In genomic region chr17:37490638-37491614, GRCh38 we compare ENCODE assay signal across 8 cellular contexts. TPM values are rescaled to one million over a fixed set of nuclear protein-coding genes. Genes with fewer than 3 reads are reported as not detected.
DNase-seq lines count a peak whose midpoint lies in the region; ATAC-seq and TF ChIP-seq lines count a peak whose summit lies in the region.

No MANE protein-coding gene starts in this region.

- H3K79me1 ChIP-seq in IMR-90 (ENCODE audit: low read depth in 1 of 2, low read length in 2 of 2), result peaks cover 0 to 50% of the 10 kb centered on the region in 2 experiments; a peak in 2 of 4 replicates

- H2AK5ac ChIP-seq in IMR-90 (ENCODE audit: low read depth, low read length), result peak overlapping the region; percentile 92

- peak overlapping the region; percentile 46 for H2AFZ ChIP-seq in IMR-90 (replicated peaks; ENCODE audit: low read length, poor library complexity)

- H3K27ac ChIP-seq in IMR-90 (ENCODE audit: insufficient read depth, low read length) (peak overlapping the region; percentile 86), urinary bladder (ENCODE audit: low read depth) (peak overlapping the region; percentile 53)

- H3K23ac ChIP-seq in IMR-90 (ENCODE audit: low read depth, low read length), result peak overlapping the region; percentile 95

- H3K36me3 ChIP-seq in IMR-90 (ENCODE audit: control insufficient read depth, insufficient read depth, low read length) (no peaks in the 10 kb centered on the region; the same call in 1 of the 2 replicates), urinary bladder (ENCODE audit: insufficient read depth) (no peaks in the 10 kb centered on the region)

- in situ Hi-C loops in IMR-90 (cut with MboI; ENCODE audit: low sequenced_read_pairs), result no loop called here

- no TSS peak for BruUV-seq in IMR-90 (replicated peaks; lab: Mats Ljungman, UMichigan)

- H3K9me3 ChIP-seq in IMR-90 (ENCODE audit: control insufficient read depth, insufficient read depth, low read length), result no peaks in the 10 kb centered on the region

- intact Hi-C loops in IMR-90 (cut with micrococcal nuclease), result loop anchor here (2.0 to 5.0 kb wide), 3 partner anchors 44 to 889 kb away; partner anchors contain the start of genes ACACA, MRM1 and TADA2A

- no peaks in the 10 kb centered on the region for H3K27me3 ChIP-seq in IMR-90 (ENCODE audit: control insufficient read depth, insufficient read depth, low read length)

- H3K9ac ChIP-seq in IMR-90 (ENCODE audit: low read depth, low read length), result peak overlapping the region; percentile 68

- H4K8ac ChIP-seq in IMR-90 (ENCODE audit: low read depth in 2 of 2, low read length in 2 of 2), result peak overlapping the region; percentile 51 to 55; a peak in 3 of 4 replicates

- peaks cover 13 to 32% (median 17%) of the 10 kb centered on the region in 3 donors for H3K4me1 Mint-ChIP-seq in naive B cell

- no peaks in the 10 kb centered on the region for H3K9me3 Mint-ChIP-seq in naive B cell

- ATAC-seq in IMR-90 (ENCODE audit: low read depth) (peak; percentile 31), esophagus mucosa (peak; percentile 60), naive B cell (ENCODE audit: low read depth in 2 of 2) (no peak)

- H2BK120ac ChIP-seq in IMR-90 (ENCODE audit: low read depth, low read length), result peak overlapping the region; percentile 94

- TF ChIP-seq CTCF in IMR-90 (conservative IDR thresholded peaks at IDR 0.05; ENCODE audit: low read depth, low read length), result 0 out of 2 replicates have a peak, but pooled peaks have one; percentile 0
- TF ChIP-seq CTCF in WI38 (IDR thresholded peaks at IDR 0.05; ENCODE audit: low read depth, low read length), result no peak

- peak overlapping the region; percentile 97 for H3K14ac ChIP-seq in IMR-90 (replicated peaks; ENCODE audit: low read depth, low read length)

- peak overlapping the region; percentile 11; the same call in 1 of the 2 replicates for H4K5ac ChIP-seq in IMR-90 (ENCODE audit: low read depth, low read length)

- no peaks in the 10 kb centered on the region for H3K27me3 Mint-ChIP-seq in naive B cell

- peak overlapping the region; percentile 79; the same call in 2 of the 3 replicates for H2BK15ac ChIP-seq in IMR-90 (ENCODE audit: low read depth, low read length)

- peak overlapping the region; percentile 49; the same call in 1 of the 2 replicates for H2BK20ac ChIP-seq in IMR-90 (ENCODE audit: low read depth, low read length)

- H4K91ac ChIP-seq in IMR-90 (ENCODE audit: insufficient read depth, low read depth, low read length), result peak overlapping the region; percentile 95

- H2AK9ac ChIP-seq in IMR-90 (replicated peaks; ENCODE audit: low read depth, low read length, poor library complexity), result peak overlapping the region; percentile 88

- peak; percentile 18 for TF ChIP-seq RAD21 in IMR-90 (IDR thresholded peaks at IDR 0.05; ENCODE audit: low read length)

- H3K18ac ChIP-seq in IMR-90 (ENCODE audit: low read depth, low read length), result peak overlapping the region; percentile 38

- DNase-seq in D341Med (ENCODE audit: low spot score) (peak; percentile 66), IMR-90 (peak; percentile 93), naive B cell (no peak), GM19238 (ENCODE audit: insufficient read length, low spot score) (no peak), NCI-H1930 (lab: John Stamatoyannopoulos, UW) (no peak)

- H3K36me3 Mint-ChIP-seq in naive B cell, result no peaks in the 10 kb centered on the region

- CTCF ChIA-PET in IMR-90 (lab: Yijun Ruan, JAX), result interaction anchor here (0.6 kb wide), 1 partner anchor 14 kb away, joined by 3 read pairs; no protein-coding TSS in a partner anchor

- H3K4me3 Mint-ChIP-seq in naive B cell, result peak overlapping the region; percentile 87 to 98 (median 96)

- peak; percentile 92 for TF ChIP-seq POLR2A in IMR-90 (IDR thresholded peaks at IDR 0.05; ENCODE audit: low read depth, low read length)

- H3K4ac ChIP-seq in IMR-90 (ENCODE audit: low read depth, low read length), result peak overlapping the region; percentile 87

- 17% methylated on average over 7 of the region's 24 CpGs; no CpG with 5 or more reads in 1 of the 2 experiments for WGBS in IMR-90 (ENCODE audit: extremely low coverage in 2 of 2, insufficient read length in 1 of 2), 2 experiments
- WGBS in urinary bladder, result 10% methylated on average over 24 of the region's 24 CpGs

- H4K20me1 ChIP-seq in IMR-90 (ENCODE audit: insufficient read depth, low read length), result peaks cover 49% of the 10 kb centered on the region

- H2BK5ac ChIP-seq in IMR-90 (ENCODE audit: low read depth, low read length, poor library complexity, severe bottlenecking), result peak overlapping the region; percentile 85

- peaks cover 17% of the 10 kb centered on the region for H3K4me1 ChIP-seq in IMR-90 (ENCODE audit: control insufficient read depth, insufficient read depth, low read length)
- H3K4me1 ChIP-seq in urinary bladder (ENCODE audit: insufficient read depth), result no peaks in the 10 kb centered on the region

- peaks cover 12% of the 10 kb centered on the region for H3K9me1 ChIP-seq in IMR-90 (ENCODE audit: insufficient read depth, low read length)

- H3K4me3 ChIP-seq in IMR-90 (ENCODE audit: insufficient read depth, low read depth, low read length), result peak overlapping the region; percentile 95
- peak overlapping the region; percentile 88 for H3K4me3 ChIP-seq in WI38 (ENCODE audit: low read depth, low read length)
- peak overlapping the region; percentile 61 for H3K4me3 ChIP-seq in urinary bladder (ENCODE audit: low read depth, low read length)

- H3K56ac ChIP-seq in IMR-90 (ENCODE audit: extremely low read depth, insufficient read depth, low read length), result peak overlapping the region; percentile 92

- dilution Hi-C loops in IMR-90 (cut with HindIII; ENCODE audit: low sequenced_read_pairs, unreplicated experiment), result no loop called here

- POLR2A ChIA-PET in IMR-90 (lab: Charles Lee; ENCODE audit: unreplicated experiment), result no interaction called here

- H3K27ac Mint-ChIP-seq in naive B cell, result peak overlapping the region in 4 of 6 donors; percentile 78 to 95 (median 92)

- H3K4me2 ChIP-seq in IMR-90 (ENCODE audit: low read depth, low read length), result peak overlapping the region; percentile 84

TF ChIP-seq in IMR-90, 13 proteins besides CTCF, POLR2A, EP300 and RAD21:
- TF ChIP-seq NFE2L2 (IDR thresholded peaks at IDR 0.05; ENCODE audit: low read depth, low read length), result no peak
- TF ChIP-seq MAFK (IDR thresholded peaks at IDR 0.05; ENCODE audit: low read depth, low read length), result no peak
- TF ChIP-seq, protein P1, sequence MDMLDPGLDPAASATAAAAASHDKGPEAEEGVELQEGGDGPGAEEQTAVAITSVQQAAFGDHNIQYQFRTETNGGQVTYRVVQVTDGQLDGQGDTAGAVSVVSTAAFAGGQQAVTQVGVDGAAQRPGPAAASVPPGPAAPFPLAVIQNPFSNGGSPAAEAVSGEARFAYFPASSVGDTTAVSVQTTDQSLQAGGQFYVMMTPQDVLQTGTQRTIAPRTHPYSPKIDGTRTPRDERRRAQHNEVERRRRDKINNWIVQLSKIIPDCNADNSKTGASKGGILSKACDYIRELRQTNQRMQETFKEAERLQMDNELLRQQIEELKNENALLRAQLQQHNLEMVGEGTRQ (IDR thresholded peaks at IDR 0.05; ENCODE audit: low read depth, low read length), result 0 out of 2 replicates have a peak, but pooled peaks have one; percentile 47
- TF ChIP-seq SMC3 (IDR thresholded peaks at IDR 0.05; ENCODE audit: low read depth, low read length), result no peak
- peak; percentile 98 for TF ChIP-seq MXI1 (IDR thresholded peaks at IDR 0.05; ENCODE audit: borderline replicate concordance, low read depth, low read length)
- no peak for TF ChIP-seq RFX5 (IDR thresholded peaks at IDR 0.05; ENCODE audit: low read depth, low read length)
- TF ChIP-seq MAZ (IDR thresholded peaks at IDR 0.05; ENCODE audit: borderline replicate concordance, low read depth, low read length), result no peak
- no peak for TF ChIP-seq CEBPB (IDR thresholded peaks at IDR 0.05; ENCODE audit: low read depth, low read length)
- TF ChIP-seq RCOR1 (IDR thresholded peaks at IDR 0.05; ENCODE audit: insufficient replicate concordance, low read length), result no peak
- TF ChIP-seq CHD1 (IDR thresholded peaks at IDR 0.05; ENCODE audit: low read depth, low read length), result peak; percentile 68
- TF ChIP-seq, protein P2, sequence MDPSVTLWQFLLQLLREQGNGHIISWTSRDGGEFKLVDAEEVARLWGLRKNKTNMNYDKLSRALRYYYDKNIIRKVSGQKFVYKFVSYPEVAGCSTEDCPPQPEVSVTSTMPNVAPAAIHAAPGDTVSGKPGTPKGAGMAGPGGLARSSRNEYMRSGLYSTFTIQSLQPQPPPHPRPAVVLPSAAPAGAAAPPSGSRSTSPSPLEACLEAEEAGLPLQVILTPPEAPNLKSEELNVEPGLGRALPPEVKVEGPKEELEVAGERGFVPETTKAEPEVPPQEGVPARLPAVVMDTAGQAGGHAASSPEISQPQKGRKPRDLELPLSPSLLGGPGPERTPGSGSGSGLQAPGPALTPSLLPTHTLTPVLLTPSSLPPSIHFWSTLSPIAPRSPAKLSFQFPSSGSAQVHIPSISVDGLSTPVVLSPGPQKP (IDR thresholded peaks at IDR 0.05; ENCODE audit: borderline replicate concordance, low read depth, low read length), result no peak
- TF ChIP-seq FOS (IDR thresholded peaks at IDR 0.05; ENCODE audit: low read depth, low read length), result peak; percentile 85
- TF ChIP-seq BHLHE40 (IDR thresholded peaks at IDR 0.05; ENCODE audit: low read depth, low read length), result no peak

RNA-seq across cellular contexts. Expression of gene DUSP14, which starts 1.2 kb away (rescaled TPM):
- total RNA-seq in IMR-90 (2012; rRNA removed) (97.5 and 102 TPM in 2 replicates), esophagus mucosa (14.2 TPM), urinary bladder (14.9 TPM)
- polyA plus RNA-seq in IMR-90 (2012; rRNA removed) (126 and 127 TPM in 2 replicates), naive B cell (ENCODE audit: low read depth in 6 of 6) (1 to 10 TPM; 3.4 to 8.0 (median 5.4) TPM), urinary bladder (12.5 TPM)
- polyA plus RNA-seq in IMR-90 (2012; cell fraction: cytosol; rRNA removed), result 93.8 and 139 TPM in 2 replicates
- 88.2 and 107 TPM in 2 replicates for polyA plus RNA-seq in IMR-90 (2012; cell fraction: nucleus; rRNA removed; ENCODE audit: low replicate concordance)

Comparison
In these comparisons a context has a peak if more than half of its experiments do, and no peak if none do; other contexts are left out.
1. DNase-seq: peak in D341Med (single experiment) and IMR-90 (single experiment); none in naive B cell (single experiment), GM19238 (single experiment) and NCI-H1930 (0 of 2).
2. ATAC-seq: peak in IMR-90 (single experiment) and esophagus mucosa (single experiment); none in naive B cell (0 of 2).
3. Peak in every context shown above with its lines, with median percentiles within 50 percentile points of each other: H3K4me3 ChIP-seq.